In the genomic region with DNA sequence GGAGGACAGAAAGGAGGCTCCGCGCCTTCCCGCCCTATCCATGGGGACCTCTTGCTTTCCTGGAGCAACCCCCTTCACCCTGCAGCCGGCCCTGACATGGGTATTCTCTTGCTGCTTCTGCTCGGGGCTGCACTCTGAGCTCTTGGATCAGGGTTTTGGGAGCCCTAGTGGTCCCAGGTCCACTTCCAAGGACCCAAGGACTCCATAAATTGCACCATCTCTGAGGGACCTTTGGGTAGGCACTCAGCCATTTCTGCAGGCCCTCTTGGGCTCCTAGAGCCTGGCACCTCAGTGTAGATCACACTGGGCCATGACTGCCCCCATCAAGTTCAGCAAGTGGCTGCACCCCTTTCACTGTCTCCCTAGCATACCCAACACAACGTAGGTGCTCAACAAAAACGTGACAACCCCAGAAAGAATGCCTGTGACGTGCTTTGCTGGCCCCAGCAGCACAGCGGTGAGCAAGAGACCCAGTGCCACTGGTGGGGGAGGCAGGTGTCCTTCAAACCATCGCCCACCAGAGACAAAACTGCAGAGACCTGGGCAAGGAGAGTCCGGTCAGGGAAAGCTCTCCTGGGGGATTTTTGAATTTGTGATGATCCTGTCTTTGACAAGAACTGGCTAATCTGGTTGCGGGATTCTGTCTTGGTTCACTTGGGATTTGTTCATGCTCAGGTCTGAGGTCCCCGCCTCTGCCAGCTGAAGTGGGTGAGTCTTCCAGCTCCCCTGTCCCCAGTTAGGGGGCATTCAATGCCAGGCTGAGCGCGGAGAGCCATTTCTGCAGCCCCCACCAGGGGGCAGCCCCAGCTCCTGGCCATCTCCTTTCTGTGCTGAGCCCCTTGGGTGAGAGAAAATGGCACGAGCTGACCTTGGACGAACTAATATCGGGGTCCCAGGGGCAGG, we compare ENCODE assay signal across 8 cellular contexts. TPM values are rescaled to one million over a fixed set of nuclear protein-coding genes. Genes with fewer than 3 reads are reported as not detected.
DNase-seq lines count a peak whose midpoint lies in the region; ATAC-seq and FAIRE-seq lines count a peak whose summit lies in the region.

No MANE protein-coding gene starts in this region.

- no peak for FAIRE-seq in RCC 7860 (lab: Jason Lieb, UNC)

- H3K4me3 ChIP-seq in effector memory CD4-positive, alpha-beta T cell (ENCODE audit: insufficient read depth, low read depth, low read length, poor library complexity, severe bottlenecking) = no peak overlapping the region
- no peak overlapping the region for H3K4me3 ChIP-seq in naive thymus-derived CD4-positive, alpha-beta T cell (ENCODE audit: low read length)

- peaks cover 10 to 17% (median 16%) of the 10 kb centered on the region in 7 donors for H3K4me1 Mint-ChIP-seq in naive thymus-derived CD4-positive, alpha-beta T cell

- intact Hi-C loops in naive thymus-derived CD4-positive, alpha-beta T cell (cut with micrococcal nuclease) = loop anchor here (1.0 to 5.0 kb wide), 3 partner anchors 118 to 453 kb away; no protein-coding TSS in a partner anchor

- H3K27me3 ChIP-seq in effector memory CD4-positive, alpha-beta T cell (replicated peaks; ENCODE audit: control insufficient read depth, insufficient read depth, low read length, poor library complexity, severe bottlenecking) = peaks cover 17% of the 10 kb centered on the region
- no peaks in the 10 kb centered on the region for H3K27me3 ChIP-seq in naive thymus-derived CD4-positive, alpha-beta T cell (ENCODE audit: control insufficient read depth in 2 of 2, insufficient read depth in 2 of 2, low read length in 2 of 2)

- peaks cover 0 to 1% (median 0%) of the 10 kb centered on the region in 11 donors for H3K9me3 Mint-ChIP-seq in naive thymus-derived CD4-positive, alpha-beta T cell

- peaks cover 22 to 50% (median 28%) of the 10 kb centered on the region in 5 donors for H3K27me3 Mint-ChIP-seq in naive thymus-derived CD4-positive, alpha-beta T cell

- H3K36me3 Mint-ChIP-seq in naive thymus-derived CD4-positive, alpha-beta T cell = no peaks in the 10 kb centered on the region

- no peaks in the 10 kb centered on the region for H3K36me3 ChIP-seq in effector memory CD4-positive, alpha-beta T cell (ENCODE audit: control insufficient read depth, insufficient read depth, low read length)
- no peaks in the 10 kb centered on the region for H3K36me3 ChIP-seq in naive thymus-derived CD4-positive, alpha-beta T cell (ENCODE audit: control insufficient read depth in 2 of 3, insufficient read depth in 3 of 3, low read length in 3 of 3)

- peaks cover 5% of the 10 kb centered on the region for H3K4me1 ChIP-seq in effector memory CD4-positive, alpha-beta T cell (ENCODE audit: control insufficient read depth, insufficient read depth, low read length, poor library complexity, severe bottlenecking)
- H3K4me1 ChIP-seq in naive thymus-derived CD4-positive, alpha-beta T cell (ENCODE audit: control insufficient read depth in 2 of 2, insufficient read depth in 2 of 2, low read length in 2 of 2) = no peaks in the 10 kb centered on the region

- peak overlapping the region in 2 of 10 donors; percentile 21 to 56 for H3K4me3 Mint-ChIP-seq in naive thymus-derived CD4-positive, alpha-beta T cell

- no peak overlapping the region for H3K27ac ChIP-seq in effector memory CD4-positive, alpha-beta T cell (ENCODE audit: insufficient read depth, low read length, poor library complexity, severe bottlenecking)
- no peak overlapping the region for H3K27ac ChIP-seq in naive thymus-derived CD4-positive, alpha-beta T cell (ENCODE audit: low read depth, low read length)

- H3K9me3 ChIP-seq in effector memory CD4-positive, alpha-beta T cell (ENCODE audit: control insufficient read depth, low read length) = no peaks in the 10 kb centered on the region
- H3K9me3 ChIP-seq in naive thymus-derived CD4-positive, alpha-beta T cell (ENCODE audit: control insufficient read depth in 2 of 3, low read length in 3 of 3) = no peaks in the 10 kb centered on the region

- POLR2A ChIA-PET in naive thymus-derived CD4-positive, alpha-beta T cell (lab: Charles Lee) = no interaction called here

- CTCF ChIA-PET in naive thymus-derived CD4-positive, alpha-beta T cell (lab: Charles Lee) = interaction anchor here (0.6 to 2.4 kb wide), 10 partner anchors 9 to 453 kb away, joined by 3 to 11 read pairs (median 3); no protein-coding TSS in a partner anchor

- no peak overlapping the region for H3K27ac Mint-ChIP-seq in naive thymus-derived CD4-positive, alpha-beta T cell

- in situ Hi-C loops in KBM-7 (cut with MboI; ENCODE audit: low pct_unique_long_range_greater_than_20kb, low sequenced_read_pairs) = no loop called here

- peak; percentile 75 for DNase-seq in ELF-1 (ENCODE audit: low read depth, low spot score)
- peak; percentile 72 for DNase-seq in KBM-7
- peak; percentile 42 for DNase-seq in activated CD4-positive, alpha-beta T cell treated with anti-CD3 and anti-CD28 coated beads, Interleukin-2, amount 50 U/mL, for 1 hour
- DNase-seq in effector memory CD4-positive, alpha-beta T cell = peak in 2 of 3 donors; percentile 11 to 18
- DNase-seq in naive thymus-derived CD4-positive, alpha-beta T cell = peak in 7 of 9 donors; percentile 15 to 52 (median 38)
- no peak for DNase-seq in RCC 7860 (ENCODE audit: low spot score)

- ATAC-seq in naive thymus-derived CD4-positive, alpha-beta T cell = peak; percentile 67
- no peak for ATAC-seq in HG03196 (IDR thresholded peaks at IDR 0.05; ENCODE audit: unreplicated experiment)
- ATAC-seq in HG03025 (IDR thresholded peaks at IDR 0.05; ENCODE audit: low FRiP score, unreplicated experiment) = no peak

RNA-seq across cellular contexts. Expression of a gene that starts 2.5 kb away (rescaled TPM):
- 10 to 100 TPM; 33.6 to 82.4 (median 61.8) TPM for total RNA-seq in naive thymus-derived CD4-positive, alpha-beta T cell
- 10 to 100 TPM; 16.1 to 28.1 TPM for polyA plus RNA-seq in naive thymus-derived CD4-positive, alpha-beta T cell
